In the genomic region with DNA sequence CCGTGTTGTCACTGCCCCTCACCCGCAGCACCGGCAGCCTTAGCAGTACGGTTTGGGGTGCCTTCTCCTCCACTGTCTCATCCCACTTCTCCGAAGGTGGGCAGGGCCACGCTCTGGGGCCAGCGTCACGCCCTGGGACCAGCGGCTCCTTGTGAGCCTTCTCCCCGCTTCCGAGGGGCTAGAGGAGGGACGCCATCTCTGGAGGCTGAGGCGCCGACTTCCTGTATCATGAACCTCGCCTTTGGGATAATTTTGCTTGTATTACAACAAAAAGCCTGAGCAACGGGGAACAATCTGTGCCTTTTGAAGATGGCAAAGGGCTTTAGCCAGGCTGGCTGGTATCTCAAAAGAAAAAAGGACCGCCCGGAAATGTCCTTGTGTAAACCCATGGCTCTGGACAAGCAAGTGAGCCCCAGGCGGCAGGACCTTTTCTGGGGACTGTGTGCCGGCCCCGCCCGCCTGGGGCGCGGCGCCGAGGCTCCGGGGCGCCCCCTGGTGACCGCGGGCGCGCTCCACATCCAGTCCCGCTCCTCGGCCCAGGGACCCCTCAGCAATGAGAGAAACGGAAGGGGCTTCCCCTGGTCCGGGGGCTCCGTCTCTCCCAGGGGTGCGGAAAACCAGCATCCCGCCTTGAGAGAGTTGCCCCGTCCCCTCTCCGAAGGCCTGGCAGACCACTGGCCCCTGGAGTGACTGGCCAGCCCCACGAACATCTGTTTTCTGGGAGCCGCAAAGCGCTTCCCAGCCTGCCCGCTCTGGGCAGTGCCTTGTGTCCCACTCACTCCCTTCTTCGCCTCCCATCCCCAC, we compare ENCODE assay signal across 8 cellular contexts. TPM values are rescaled to one million over a fixed set of nuclear protein-coding genes. Genes with fewer than 3 reads are reported as not detected.
DNase-seq lines count a peak whose midpoint lies in the region; ATAC-seq, FAIRE-seq and TF ChIP-seq lines count a peak whose summit lies in the region.

No MANE protein-coding gene starts in this region.

- no peak for FAIRE-seq in A549 (lab: Jason Lieb, UNC)

- H3K4me1 ChIP-seq in A549 = peaks cover 33% of the 10 kb centered on the region

- H3K4me3 Mint-ChIP-seq in endothelial cell (ENCODE audit: unreplicated experiment) = peak overlapping the region; percentile 31
- H3K4me3 Mint-ChIP-seq in mesothelial cell of epicardium = peak overlapping the region; percentile 59

- ATAC-seq in A549 (peak; percentile 70 to 93), GM18505 (IDR thresholded peaks at IDR 0.05; ENCODE audit: unreplicated experiment) (peak; percentile 74), HG02884 (IDR thresholded peaks at IDR 0.05; ENCODE audit: unreplicated experiment) (peak; percentile 68)

- H3K4me3 ChIP-seq in A549 = peak overlapping the region; percentile 47

- no peak for TF ChIP-seq POLR2A in A549 (IDR thresholded peaks at IDR 0.05; ENCODE audit: low read length)
- TF ChIP-seq POLR2A in GM18505 (IDR thresholded peaks at IDR 0.05; ENCODE audit: borderline replicate concordance, extremely low read depth, insufficient read depth, insufficient read length) = peak; percentile 55

- H3K27ac Mint-ChIP-seq in endothelial cell (ENCODE audit: unreplicated experiment) (no peak overlapping the region), mesothelial cell of epicardium (peak overlapping the region; percentile 79)

- H3K27ac ChIP-seq in A549 = peak overlapping the region; percentile 76 to 90

- H3K36me3 Mint-ChIP-seq in endothelial cell (ENCODE audit: low read depth, unreplicated experiment) = no peaks in the 10 kb centered on the region
- H3K36me3 Mint-ChIP-seq in mesothelial cell of epicardium = peaks cover 9% of the 10 kb centered on the region

- peak; percentile 91 for TF ChIP-seq CTCF in A549 (IDR thresholded peaks at IDR 0.05)
- peak; percentile 91 for TF ChIP-seq CTCF in endothelial cell (IDR thresholded peaks at IDR 0.05; ENCODE audit: unreplicated experiment)
- peak; percentile 86 for TF ChIP-seq CTCF in mesothelial cell of epicardium (IDR thresholded peaks at IDR 0.05; ENCODE audit: unreplicated experiment)

- CTCF ChIA-PET in A549 (lab: Yijun Ruan, JAX) = interaction anchor here (0.8 to 9.7 kb wide), 8 partner anchors 9 to 117 kb away, joined by 3 to 69 read pairs (median 6); no protein-coding TSS in a partner anchor

- peak overlapping the region; percentile 83 for H3K4me2 ChIP-seq in A549

- H3K9me3 ChIP-seq in A549 = no peaks in the 10 kb centered on the region

- H3K9me3 Mint-ChIP-seq in endothelial cell (ENCODE audit: unreplicated experiment) (no peaks in the 10 kb centered on the region), mesothelial cell of epicardium (no peaks in the 10 kb centered on the region)

- H3K27me3 Mint-ChIP-seq in endothelial cell (ENCODE audit: unreplicated experiment) (peaks cover 9% of the 10 kb centered on the region), mesothelial cell of epicardium (ENCODE audit: low read depth) (no peaks in the 10 kb centered on the region)

- POLR2A ChIA-PET in A549 (lab: Yijun Ruan, JAX) = no interaction called here

- no peak for TF ChIP-seq EP300 in A549 (IDR thresholded peaks at IDR 0.05)

- TF ChIP-seq RAD21 in A549 (conservative IDR thresholded peaks at IDR 0.05 in 1 of 2, IDR thresholded peaks at IDR 0.05 in 1 of 2) = peak; percentile 47 to 75; a peak in 4 of 5 replicates

- 6% methylated on average over 29 of the region's 46 CpGs for WGBS in A549 (ENCODE audit: missing lambda C conversion rate)

- peaks cover 22% of the 10 kb centered on the region for H3K4me1 Mint-ChIP-seq in endothelial cell (ENCODE audit: unreplicated experiment)
- peaks cover 60% of the 10 kb centered on the region for H3K4me1 Mint-ChIP-seq in mesothelial cell of epicardium

- DNase-seq in A549 (ENCODE audit: low read depth in 1 of 2, low spot score in 1 of 2) (peak; percentile 55 to 72), NCI-H69 (lab: John Stamatoyannopoulos, UW) (peak; percentile 72), endothelial cell (ENCODE audit: low spot score) (peak; percentile 83), mesothelial cell of epicardium (ENCODE audit: low spot score in 2 of 2, unreplicated experiment in 2 of 2) (peak; percentile 63 to 87)
- peak; percentile 67 for DNase-seq in activated CD8-positive, alpha-beta memory T cell treated with anti-CD3 and anti-CD28 coated beads, Interleukin-2, amount 50 U/mL, for 4 hours
- peak; percentile 38 to 40 for DNase-seq in stimulated activated CD8-positive, alpha-beta memory T cell treated with anti-CD3 and anti-CD28 coated beads, Interleukin-7, amount 100 ng/mL, for 1 hour (ENCODE audit: low read depth in 2 of 2)

TF ChIP-seq in A549, 52 proteins besides CTCF, POLR2A, EP300 and RAD21:
- TF ChIP-seq FOSB (CRISPR knock-in tag; IDR thresholded peaks at IDR 0.05) (no peak), JUN (IDR thresholded peaks at IDR 0.05) (peak; percentile 28 to 53; a peak in 2 of 5 replicates), ZC3H11A (IDR thresholded peaks at IDR 0.05) (no peak), ELK1 (IDR thresholded peaks at IDR 0.05; ENCODE audit: low read depth, low read length) (no peak), MAZ (IDR thresholded peaks at IDR 0.05; ENCODE audit: borderline replicate concordance, low read depth, low read length) (peak; percentile 24; the same call in 1 of the 2 replicates), SMC3 (IDR thresholded peaks at IDR 0.05) (peak; percentile 84), BCL3 (IDR thresholded peaks at IDR 0.05) (peak; percentile 36; the same call in 1 of the 3 replicates)

RNA-seq across cellular contexts. Expression of gene DEPP1, which starts 3.8 kb away (rescaled TPM):
- polyA plus RNA-seq in A549 (2011; rRNA removed) (0.89 and 0.92 TPM in 2 replicates), A549 (2017; fragmentation: RNase III; extraction: RNeasy Plus Mini Kit Qiagen cat#74134 plus additional on column Dnase treatment) (0.22 to 0.50 TPM (median 0.46 TPM) in 3 replicates)
- polyA plus RNA-seq in A549 (2012; cell fraction: cytosol; rRNA removed) = 0.37 and 0.71 TPM in 2 replicates
- 0.51 and 1.2 TPM in 2 replicates for polyA plus RNA-seq in A549 (2012; cell fraction: nucleus; rRNA removed)
- polyA minus RNA-seq in A549 (2011; rRNA and poly(A)+ RNA removed) = 1.5 and 2.1 TPM in 2 replicates
- total RNA-seq in endothelial cell (ENCODE audit: unreplicated experiment) (22.5 TPM), mesothelial cell of epicardium (8.0 to 11.1 TPM (median 10.1 TPM) in 3 replicates)

RNA-seq across cellular contexts. Expression of gene RASSF4, which starts 15.2 kb away (rescaled TPM):
- polyA plus RNA-seq in A549 (2011; rRNA removed) (2.1 and 2.2 TPM in 2 replicates), A549 (2017; fragmentation: RNase III; extraction: RNeasy Plus Mini Kit Qiagen cat#74134 plus additional on column Dnase treatment) (1.3 to 2.3 TPM (median 1.9 TPM) in 3 replicates)
- polyA plus RNA-seq in A549 (2012; cell fraction: cytosol; rRNA removed) = 0.99 and 1.2 TPM in 2 replicates
- 2.7 and 2.9 TPM in 2 replicates for polyA plus RNA-seq in A549 (2012; cell fraction: nucleus; rRNA removed)
- polyA minus RNA-seq in A549 (2011; rRNA and poly(A)+ RNA removed) = 2.3 and 2.9 TPM in 2 replicates
- total RNA-seq in endothelial cell (ENCODE audit: unreplicated experiment) (9.6 TPM), mesothelial cell of epicardium (15.4 to 16.6 TPM (median 16.3 TPM) in 3 replicates)

RNA-seq across cellular contexts. Expression of gene ZNF22, which starts 25.9 kb away (rescaled TPM):
- 11.0 and 13.0 TPM in 2 replicates for polyA plus RNA-seq in A549 (2011; rRNA removed)
- 2.8 and 2.9 TPM in 2 replicates for polyA plus RNA-seq in A549 (2012; cell fraction: cytosol; rRNA removed)
- 0.54 and 1.7 TPM in 2 replicates for polyA plus RNA-seq in A549 (2012; cell fraction: nucleus; rRNA removed)
- polyA plus RNA-seq in A549 (2017; fragmentation: RNase III; extraction: RNeasy Plus Mini Kit Qiagen cat#74134 plus additional on column Dnase treatment) = 8.5 to 8.7 TPM (median 8.6 TPM) in 3 replicates
- polyA minus RNA-seq in A549 (2011; rRNA and poly(A)+ RNA removed) = 1.4 and 2.2 TPM in 2 replicates
- total RNA-seq in endothelial cell (ENCODE audit: unreplicated experiment) = 39.2 TPM
- total RNA-seq in mesothelial cell of epicardium = 44.7 to 46.8 TPM (median 45.2 TPM) in 3 replicates

Comparison
In these comparisons a context has a peak if more than half of its experiments do, and no peak if none do; other contexts are left out.
1. Peak in every context shown above with its lines: DNase-seq, ATAC-seq, H3K4me3 ChIP-seq and H3K27ac ChIP-seq.